ENCODE assay signal across 17 cellular contexts in the genomic region with DNA sequence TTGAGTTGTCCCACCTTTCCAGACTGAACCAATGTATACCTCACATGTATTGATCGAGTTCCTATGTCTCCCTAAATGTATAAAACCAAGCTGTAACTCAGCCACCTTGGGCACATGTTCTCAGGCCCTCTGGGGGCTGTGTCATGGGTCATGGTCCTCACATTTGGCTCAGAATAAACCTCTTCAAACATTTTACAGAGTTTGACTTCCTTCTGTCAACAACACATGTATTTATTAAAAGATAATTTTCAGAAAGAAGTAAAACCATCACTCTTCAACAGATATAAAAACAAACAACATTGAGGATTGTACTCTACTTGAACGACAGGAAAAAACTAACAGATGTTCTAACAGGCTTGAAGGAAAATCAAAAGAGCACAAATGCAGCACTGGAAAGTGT.
"Had no signal": no experiment of that assay in that cellular context is flagged by ENCODE, and none has a peak within 500 bp of the region (broad histone marks: within the 10 kb centered on the region; RNA-seq: fewer than 3 reads in every experiment).

No MANE protein-coding gene starts in this region.

- H3K27ac Mint-ChIP-seq: activated CD4-positive, alpha-beta T cell treated with anti-CD3 and anti-CD28 coated beads, Interleukin-2, amount 10 ng/mL, durations not matched to agents 7 days and 5 days; activated naive CD8-positive, alpha-beta T cell treated with anti-CD3 and anti-CD28 coated beads for 36 hours; mesothelial cell of epicardium; natural killer cell had no signal

- H3K27ac ChIP-seq: lower lobe of right lung, tibial artery, vagina had no signal

- H3K4me3 ChIP-seq: esophagus squamous epithelium, lower lobe of right lung, tibial artery, vagina had no signal

- H3K9me3 Mint-ChIP-seq: activated CD4-positive, alpha-beta T cell treated with anti-CD3 and anti-CD28 coated beads, Interleukin-2, amount 10 ng/mL, durations not matched to agents 7 days and 5 days; natural killer cell had no signal

- H3K4me3 Mint-ChIP-seq: activated CD4-positive, alpha-beta T cell treated with anti-CD3 and anti-CD28 coated beads, Interleukin-2, amount 10 ng/mL, durations not matched to agents 7 days and 5 days; activated naive CD8-positive, alpha-beta T cell treated with anti-CD3 and anti-CD28 coated beads for 36 hours; mesothelial cell of epicardium; natural killer cell had no signal

- ATAC-seq: lower lobe of right lung had no signal

- H3K36me3 Mint-ChIP-seq: activated naive CD8-positive, alpha-beta T cell treated with anti-CD3 and anti-CD28 coated beads for 36 hours; natural killer cell had no signal

- FAIRE-seq: keratinocyte, TTC549 had no signal

- H3K27me3 ChIP-seq: esophagus squamous epithelium, tibial artery, vagina had no signal

- H3K36me3 ChIP-seq: esophagus squamous epithelium, lower lobe of right lung, tibial artery, vagina had no signal

- H3K9me3 ChIP-seq: esophagus squamous epithelium, lower lobe of right lung, tibial artery, vagina had no signal

- DNase-seq: activated CD4-positive, alpha-beta T cell treated with anti-CD3 and anti-CD28 coated beads, Interleukin-2, amount 10 ng/mL, durations not matched to agents 7 days and 5 days; activated CD4-positive, CD25-positive, alpha-beta regulatory T cell; activated gamma-delta T cell; activated naive CD8-positive, alpha-beta T cell treated with anti-CD3 and anti-CD28 coated beads for 36 hours; activated T-cell treated with anti-CD3 and anti-CD28 coated beads, Interleukin-2, amount 50 U/mL, for 1 hour; aorta; esophagus squamous epithelium; foreskin fibroblast; lower lobe of right lung; natural killer cell; occipital lobe; T-helper 2 cell; tibial artery had no signal
